Comparison of ENCODE assay signal across 33 cellular contexts in the genomic region with DNA sequence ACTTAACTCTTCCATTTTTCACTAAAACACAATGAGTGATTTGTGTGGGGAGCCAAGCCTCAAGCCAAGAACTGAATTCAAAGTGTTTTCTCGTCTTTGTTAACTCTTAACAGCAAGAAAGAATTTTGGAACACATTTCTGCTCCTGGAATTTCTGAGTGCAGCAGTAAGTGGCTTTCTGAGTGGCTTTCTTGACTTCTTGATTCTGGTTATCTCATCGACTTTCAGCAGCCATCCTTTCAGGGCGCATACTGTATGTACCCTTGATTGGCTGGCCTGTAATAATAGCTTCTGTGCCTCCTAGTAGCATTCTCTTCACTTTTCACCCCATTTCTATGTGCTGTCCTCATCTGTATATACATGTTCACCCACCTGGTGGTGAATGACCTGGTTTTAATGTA.
"Had no signal": no experiment of that assay in that cellular context is flagged by ENCODE, and none has a peak within 500 bp of the region (broad histone marks: within the 10 kb centered on the region; RNA-seq: fewer than 3 reads in every experiment).

No MANE protein-coding gene starts in this region.

- DNase-seq: activated B cell treated with CpG ODN at 0.5 μM for 24 hours; activated CD4-positive, alpha-beta memory T cell treated with anti-CD3 and anti-CD28 coated beads for 36 hours; activated CD4-positive, alpha-beta T cell treated with anti-CD3 and anti-CD28 coated beads for 4 hours; activated CD4-positive, alpha-beta T cell treated with anti-CD3 and anti-CD28 coated beads, Interleukin-2, amount 10 ng/mL, durations not matched to agents 24 days and 14 days; activated CD4-positive, alpha-beta T cell treated with anti-CD3 and anti-CD28 coated beads, Interleukin-2, amount 50 U/mL, for 1 hour; activated CD4-positive, alpha-beta T cell treated with anti-CD3 and anti-CD28 coated beads, Interleukin-2, amount 50 U/mL, for 4 hours; activated CD4-positive, CD25-positive, alpha-beta regulatory T cell treated with anti-CD3 and anti-CD28 coated beads, Interleukin-2, amount 50 U/mL, for 72 hours; activated CD8-positive, alpha-beta memory T cell treated with anti-CD3 and anti-CD28 coated beads, Interleukin-2, amount 50 U/mL, for 4 hours; activated CD8-positive, alpha-beta T cell treated with anti-CD3 and anti-CD28 coated beads for 36 hours; activated effector memory CD4-positive, alpha-beta T cell treated with anti-CD3 and anti-CD28 coated beads, Interleukin-2, amount 50 U/mL, for 16 hours; activated gamma-delta T cell treated with Interleukin-2 at 50 U/mL for 16 hours; activated naive CD4-positive, alpha-beta T cell; activated naive CD4-positive, alpha-beta T cell treated with anti-CD3 and anti-CD28 coated beads for 36 hours; activated naive CD4-positive, alpha-beta T cell treated with anti-CD3 and anti-CD28 coated beads, Interleukin-2, amount 50 U/mL, for 16 hours; activated naive CD8-positive, alpha-beta T cell treated with anti-CD3 and anti-CD28 coated beads for 36 hours; activated T-cell treated with anti-CD3 and anti-CD28 coated beads for 4 hours; activated T-cell treated with anti-CD3 and anti-CD28 coated beads, Interleukin-2, amount 50 U/mL, for 1 hour; activated T-cell treated with anti-CD3 and anti-CD28 coated beads, Interleukin-2, amount 50 U/mL, for 4 hours; activated T-cell treated with anti-CD3 and anti-CD28 coated beads, Interleukin-2, amount 50 U/mL, for 72 hours; adrenal gland; amniotic stem cell; aorta; body of pancreas; brain microvascular endothelial cell; caudate nucleus; cerebellar nuclear complex; T-helper 1 cell; T-helper 2 cell; T-helper 9 cell had no signal

- H3K36me3 ChIP-seq: adrenal gland, brain microvascular endothelial cell, breast epithelium had no signal

- H3K27ac ChIP-seq: adrenal gland, body of pancreas, brain microvascular endothelial cell, breast epithelium, VCaP had no signal

- H3K4me1 ChIP-seq: adrenal gland, breast epithelium had no signal

- ATAC-seq: activated CD8-positive, alpha-beta T cell treated with anti-CD3 and anti-CD28 coated beads for 36 hours; activated naive CD4-positive, alpha-beta T cell treated with anti-CD3 and anti-CD28 coated beads, Interleukin-2, amount 50 U/mL, for 72 hours; activated T-cell treated with anti-CD3 and anti-CD28 coated beads, Interleukin-2, amount 50 U/mL, for 4 hours; activated T-cell treated with anti-CD3 and anti-CD28 coated beads, Interleukin-2, amount 50 U/mL, for 72 hours; activated T-helper 17 cell treated with anti-CD3 and anti-CD28 coated beads, Interleukin-2, amount 50 U/mL, for 72 hours; body of pancreas had no signal

- H3K4me3 ChIP-seq: adrenal gland, body of pancreas, breast epithelium had no signal

- H3K27me3 ChIP-seq: adrenal gland, body of pancreas, brain microvascular endothelial cell, breast epithelium had no signal

- H3K9me3 ChIP-seq: adrenal gland, body of pancreas, breast epithelium had no signal
